ENCODE assay signal across 15 cellular contexts in genomic region chr11:45436118-45436517, GRCh38.
DNase-seq lines count a peak whose midpoint lies in the region; TF ChIP-seq lines count a peak whose summit lies in the region.
"Had no signal": no experiment of that assay in that cellular context is flagged by ENCODE, and none has a peak within 500 bp of the region (broad histone marks: within the 10 kb centered on the region; RNA-seq: fewer than 3 reads in every experiment).

No MANE protein-coding gene starts in this region.

- TF ChIP-seq POLR2A in ovary (IDR thresholded peaks at IDR 0.05): no peak

- 34 to 42% (median 37%) methylated on average over 2 of the region's 2 CpGs for WGBS in ovary, 3 donors

- no peaks in the 10 kb centered on the region for H3K4me1 ChIP-seq in BE2C
- no peaks in the 10 kb centered on the region for H3K4me1 ChIP-seq in ovary (ENCODE audit: insufficient read depth)

- DNase-seq in NCI-H69 (lab: John Stamatoyannopoulos, UW) (peak; percentile 44), cerebellum (ENCODE audit: low spot score) (peak; percentile 67), pons (ENCODE audit: low spot score) (peak; percentile 25), superior temporal gyrus (ENCODE audit: extremely low spot score) (peak; percentile 53), BE2C (no peak), NCI-H510A (lab: John Stamatoyannopoulos, UW) (no peak), ovary (no peak)
- DNase-seq: CD4-positive, CD25-positive, alpha-beta regulatory T cell; CD8-positive, alpha-beta memory T cell; COR-L47; DMS 273 treated with DMSO at 0.1 percent for 48 hours; GDM1; HFFc6 had no signal

- H3K9me3 ChIP-seq in BE2C (no peaks in the 10 kb centered on the region), ovary (peaks cover 0 to 3% of the 10 kb centered on the region in 2 donors)

- TF ChIP-seq EP300 in ovary (IDR thresholded peaks at IDR 0.05): no peak

- intact Hi-C loops in ovary (cut with DNase I): no loop called here

- H3K27me3 ChIP-seq in BE2C (no peaks in the 10 kb centered on the region), ovary (no peaks in the 10 kb centered on the region)

- H3K36me3 ChIP-seq in BE2C (no peaks in the 10 kb centered on the region), ovary (no peaks in the 10 kb centered on the region)

- TF ChIP-seq CTCF in BE2C (IDR thresholded peaks at IDR 0.05; ENCODE audit: low read depth, low read length): no peak
- TF ChIP-seq CTCF in ovary (IDR thresholded peaks at IDR 0.05): no peak

- no peak overlapping the region for H3K4me3 ChIP-seq in BE2C (ENCODE audit: low read depth, low read length)
- no peak overlapping the region for H3K4me3 ChIP-seq in ovary
- H3K4me3 ChIP-seq: GM23338 had no signal

- H3K27ac ChIP-seq in ovary: no peak overlapping the region
- H3K27ac ChIP-seq: HL-60 had no signal

Comparison
In these comparisons a context has a peak if more than half of its experiments do, and no peak if none do; other contexts are left out.
1. DNase-seq: peak in NCI-H69 (single experiment), cerebellum (single experiment), pons (single experiment) and superior temporal gyrus (single experiment); none in BE2C (single experiment), NCI-H510A (single experiment) and ovary (0 of 5).